ENCODE assay signal across 19 cellular contexts in genomic region chr9:128846680-128847030, GRCh38. TPM values are rescaled to one million over a fixed set of nuclear protein-coding genes. Genes with fewer than 3 reads are reported as not detected.
DNase-seq lines count a peak whose midpoint lies in the region; ATAC-seq, FAIRE-seq and TF ChIP-seq lines count a peak whose summit lies in the region.
"Had no signal": no experiment of that assay in that cellular context is flagged by ENCODE, and none has a peak within 500 bp of the region (broad histone marks: within the 10 kb centered on the region; RNA-seq: fewer than 3 reads in every experiment).

No MANE protein-coding gene starts in this region.

- ATAC-seq in Right ventricle myocardium superior (ENCODE audit: poor library complexity) (no peak), left ventricle myocardium superior (no peak), GM19328 (IDR thresholded peaks at IDR 0.05; ENCODE audit: unreplicated experiment) (no peak)
- ATAC-seq: GM12878 had no signal

- FAIRE-seq in kidney (lab: Jason Lieb, UNC), result no peak
- FAIRE-seq: G401.6, GM12878 had no signal

- H3K4me3 ChIP-seq in kidney (ENCODE audit: low read length in 2 of 2), result no peak overlapping the region
- H3K4me3 ChIP-seq: GM12878, PC-9, SJSA1 had no signal

- no peak overlapping the region for H3K27ac ChIP-seq in kidney (ENCODE audit: low read depth in 2 of 2, low read length in 2 of 2)
- H3K27ac ChIP-seq: PC-9, SJSA1 had no signal

- intact Hi-C loops in Right ventricle myocardium superior (cut with DNase I), result no loop called here
- intact Hi-C loops in left ventricle myocardium superior (cut with micrococcal nuclease), result no loop called here
- intact Hi-C loops in kidney (cut with DNase I), result no loop called here

- peaks cover 0 to 4% of the 10 kb centered on the region in 2 donors for H3K9me3 ChIP-seq in kidney (ENCODE audit: control insufficient read depth in 1 of 2, low read length in 2 of 2)
- H3K9me3 ChIP-seq: SJSA1 had no signal

- H3K9ac ChIP-seq in kidney (ENCODE audit: low read length in 2 of 2), result no peak overlapping the region

- DNase-seq in Right ventricle myocardium superior (peak; percentile 1), left ventricle myocardium superior (no peak), kidney (peak; percentile 15), anterior cingulate cortex (lab: John Stamatoyannopoulos, UW) (no peak), NCI-H146 treated with DMSO at 0.1 percent for 48 hours (lab: John Stamatoyannopoulos, UW; ENCODE audit: unreplicated experiment) (no peak)
- DNase-seq: 8988T; CD8-positive, alpha-beta memory T cell; DND-41; GOT3; KG1; NCI-H1048; NCI-H1436 treated with DMSO at 0.1 percent for 48 hours; NCI-H2081; NCI-H748 treated with DMSO at 0.1 percent for 48 hours; PC-9 had no signal

- peaks cover 0 to 5% of the 10 kb centered on the region in 2 donors for H3K4me1 ChIP-seq in kidney (ENCODE audit: control insufficient read depth in 1 of 2, insufficient read depth in 1 of 2, low read depth in 1 of 2, low read length in 2 of 2)
- H3K4me1 ChIP-seq: SJSA1 had no signal

- H3K36me3 ChIP-seq in kidney (ENCODE audit: control insufficient read depth in 1 of 2, insufficient read depth in 2 of 2, low read length in 2 of 2), result peaks cover 0 to 5% of the 10 kb centered on the region in 2 donors
- H3K36me3 ChIP-seq: SJSA1 had no signal

- no peak for TF ChIP-seq CTCF in kidney (IDR thresholded peaks at IDR 0.05; ENCODE audit: borderline replicate concordance, extremely low read depth, insufficient read depth)

RNA-seq across cellular contexts. Expression of gene SPOUT1, which starts 17.1 kb away (rescaled TPM):
- total RNA-seq in Right ventricle myocardium superior, result 15.8 TPM
- total RNA-seq in left ventricle myocardium superior, result 13.5 TPM
- 42.0 TPM for total RNA-seq in kidney
- 56.8 TPM for polyA plus RNA-seq in kidney (ENCODE audit: insufficient read depth, low read depth, low replicate concordance)

RNA-seq across cellular contexts. Expression of gene ENDOG, which starts 28.4 kb away (rescaled TPM):
- total RNA-seq in Right ventricle myocardium superior (89.0 TPM), left ventricle myocardium superior (88.5 TPM), kidney (20.6 TPM)
- 59.9 TPM for polyA plus RNA-seq in kidney (ENCODE audit: insufficient read depth, low read depth, low replicate concordance)

RNA-seq across cellular contexts. Expression of gene KYAT1, which starts 35.1 kb away (rescaled TPM):
- total RNA-seq in Right ventricle myocardium superior (12.6 TPM), left ventricle myocardium superior (16.6 TPM), kidney (5.1 TPM)
- 17.0 TPM for polyA plus RNA-seq in kidney (ENCODE audit: insufficient read depth, low read depth, low replicate concordance)

RNA-seq across cellular contexts. Expression of gene LRRC8A, which starts 35.3 kb away (rescaled TPM):
- total RNA-seq in Right ventricle myocardium superior (20.2 TPM), left ventricle myocardium superior (21.6 TPM), kidney (37.4 TPM)
- polyA plus RNA-seq in kidney (ENCODE audit: insufficient read depth, low read depth, low replicate concordance), result 18.5 TPM

RNA-seq across cellular contexts. Expression of gene TBC1D13, which starts 59.6 kb away (rescaled TPM):
- 16.6 TPM for total RNA-seq in Right ventricle myocardium superior
- 19.9 TPM for total RNA-seq in left ventricle myocardium superior
- total RNA-seq in kidney, result 29.0 TPM
- polyA plus RNA-seq in kidney (ENCODE audit: insufficient read depth, low read depth, low replicate concordance), result 38.5 TPM

Comparison
In these comparisons a context has a peak if more than half of its experiments do, and no peak if none do; other contexts are left out.
1. DNase-seq: peak in Right ventricle myocardium superior (single experiment) and kidney (single experiment); none in left ventricle myocardium superior (single experiment), anterior cingulate cortex (0 of 58) and NCI-H146 treated with DMSO at 0.1 percent for 48 hours (single experiment).